In the genomic region with DNA sequence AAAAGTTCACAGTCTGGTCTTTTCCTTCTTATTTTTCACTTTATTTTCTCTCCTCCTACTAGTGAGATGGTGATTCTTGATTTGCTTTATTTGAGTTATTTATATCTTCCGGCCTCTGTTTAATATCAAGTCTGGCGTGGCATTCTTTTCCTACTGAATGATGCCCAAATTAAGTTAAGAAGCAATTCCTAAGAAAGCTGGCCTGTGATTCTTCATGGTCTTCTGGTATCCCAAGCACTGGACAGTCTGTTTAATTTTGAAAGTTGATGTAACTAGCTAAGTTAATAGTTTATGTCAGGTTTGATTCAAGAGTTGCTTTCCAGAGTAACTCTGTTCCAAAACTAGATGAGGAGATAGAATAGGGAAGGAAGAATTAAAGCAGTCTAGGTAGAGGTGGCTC, we compare ENCODE assay signal across 20 cellular contexts. TPM values are rescaled to one million over a fixed set of nuclear protein-coding genes. Genes with fewer than 3 reads are reported as not detected.
"Had no signal": no experiment of that assay in that cellular context is flagged by ENCODE, and none has a peak within 500 bp of the region (broad histone marks: within the 10 kb centered on the region; RNA-seq: fewer than 3 reads in every experiment).

No MANE protein-coding gene starts in this region.

- H3K4me3 ChIP-seq: gastrocnemius medialis, lung, smooth muscle cell, suprapubic skin had no signal

- H3K9me3 ChIP-seq: gastrocnemius medialis, suprapubic skin had no signal

- H3K27me3 ChIP-seq: brain microvascular endothelial cell, gastrocnemius medialis, suprapubic skin had no signal

- H3K27ac ChIP-seq: brain microvascular endothelial cell, suprapubic skin had no signal

- H3K4me2 ChIP-seq: smooth muscle cell had no signal

- H3K36me3 ChIP-seq: brain microvascular endothelial cell, gastrocnemius medialis, suprapubic skin had no signal

- DNase-seq: activated CD4-positive, alpha-beta T cell treated with anti-CD3 and anti-CD28 coated beads, Interleukin-2, amount 10 ng/mL, durations not matched to agents 7 days and 5 days; activated CD4-positive, CD25-positive, alpha-beta regulatory T cell; activated gamma-delta T cell treated with Interleukin-2 at 50 U/mL for 16 hours; activated naive CD8-positive, alpha-beta T cell treated with anti-CD3 and anti-CD28 coated beads for 36 hours; amygdala; brain microvascular endothelial cell; effector CD8-positive, alpha-beta T cell; gastrocnemius medialis; left cardiac atrium; midbrain; naive thymus-derived CD4-positive, alpha-beta T cell; right cardiac atrium; stimulated activated CD4-positive, alpha-beta T cell treated with anti-CD3 and anti-CD28 coated beads, Interleukin-4, amount 100 ng/mL, for 4 hours; stimulated activated CD8-positive, alpha-beta memory T cell treated with anti-CD3 and anti-CD28 coated beads, Interleukin-4, amount 100 ng/mL, for 48 hours; stimulated activated naive CD4-positive, alpha-beta T cell treated with Interleukin-2 at 50 U/mL for 16 hours; SW 1271 had no signal

- ATAC-seq: gastrocnemius medialis; left cardiac atrium; naive thymus-derived CD4-positive, alpha-beta T cell; right cardiac atrium had no signal

RNA-seq across cellular contexts. Expression of a gene that starts 9.2 kb away (rescaled TPM):
- total RNA-seq: activated CD4-positive, alpha-beta T cell treated with anti-CD3 and anti-CD28 coated beads, Interleukin-2, amount 10 ng/mL, durations not matched to agents 7 days and 5 days; T-helper 2 cell treated with Interferon-gamma antibody and Interleukin-4, amounts not matched to agents 100 ng/mL and 5 ng/mL, for 36 hours had no signal
- polyA plus RNA-seq: naive thymus-derived CD4-positive, alpha-beta T cell had no signal
